ENCODE assay signal across 10 cellular contexts in genomic region chr1:205493241-205494085, GRCh38. TPM values are rescaled to one million over a fixed set of nuclear protein-coding genes. Genes with fewer than 3 reads are reported as not detected.
A peak's percentile ranks its signal among the peaks of the same experiment; 100 is the strongest.
DNase-seq lines count a peak whose midpoint lies in the region; ATAC-seq and TF ChIP-seq lines count a peak whose summit lies in the region.
"Had no signal": no experiment of that assay in that cellular context is flagged by ENCODE, and none has a peak within 500 bp of the region (broad histone marks: within the 10 kb centered on the region; RNA-seq: fewer than 3 reads in every experiment).

No MANE protein-coding gene starts in this region.

- H3K27ac Mint-ChIP-seq in GM23338: no peak overlapping the region
- H3K27ac Mint-ChIP-seq: activated naive CD4-positive, alpha-beta T cell treated with anti-CD3 and anti-CD28 coated beads, Interleukin-2, amount 50 U/mL, for 24 hours had no signal

- H3K9me3 ChIP-seq in left lung (no peaks in the 10 kb centered on the region), sigmoid colon (no peaks in the 10 kb centered on the region)

- TF ChIP-seq EP300 in sigmoid colon (IDR thresholded peaks at IDR 0.05): no peak

- TF ChIP-seq POLR2A in sigmoid colon (IDR thresholded peaks at IDR 0.05): no peak

- H3F3A ChIP-seq in GM23338 (replicated peaks; ENCODE audit: low read depth): no peaks in the 10 kb centered on the region

- intact Hi-C loops in left lung (cut with DNase I): no loop called here
- intact Hi-C loops in sigmoid colon (cut with DNase I): no loop called here

- no peak overlapping the region for H3K27ac ChIP-seq in left lung
- no peak overlapping the region for H3K27ac ChIP-seq in GM23338 (ENCODE audit: low read depth)
- peak overlapping the region in 2 of 4 donors; percentile 6 to 30 for H3K27ac ChIP-seq in sigmoid colon
- H3K27ac ChIP-seq: parathyroid adenoma had no signal

- H4K20me1 ChIP-seq in GM23338 (replicated peaks; ENCODE audit: insufficient read depth): no peaks in the 10 kb centered on the region

- in situ Hi-C loops in ACHN (cut with HindIII; ENCODE audit: low pct_ligation_motif_present, low pct_unique_long_range_greater_than_20kb, low sequenced_read_pairs) (no loop called here), astrocyte of the spinal cord (cut with HindIII; ENCODE audit: low sequenced_read_pairs) (no loop called here)

- H3K4me1 ChIP-seq in left lung: peaks cover 3 to 14% of the 10 kb centered on the region in 2 donors
- peaks cover 22% of the 10 kb centered on the region; the same call in 1 of the 2 replicates for H3K4me1 ChIP-seq in GM23338 (ENCODE audit: insufficient read depth)
- peaks cover 0 to 35% (median 28%) of the 10 kb centered on the region in 4 donors for H3K4me1 ChIP-seq in sigmoid colon

- no peak overlapping the region for H2AFZ ChIP-seq in GM23338
- H2AFZ ChIP-seq: parathyroid adenoma had no signal

- WGBS in sigmoid colon, 2 donors: 53 to 60% methylated on average over 11 of the region's 11 CpGs

- no peak for TF ChIP-seq CTCF in astrocyte of the spinal cord (IDR thresholded peaks at IDR 0.05; ENCODE audit: low read depth, low read length)
- no peak for TF ChIP-seq CTCF in left lung (IDR thresholded peaks at IDR 0.05)
- TF ChIP-seq CTCF in GM23338 (conservative IDR thresholded peaks at IDR 0.05; ENCODE audit: low read depth in 2 of 2): no peak
- TF ChIP-seq CTCF in sigmoid colon (IDR thresholded peaks at IDR 0.05): no peak

- H3K36me3 ChIP-seq in left lung (no peaks in the 10 kb centered on the region), GM23338 (ENCODE audit: insufficient read depth) (no peaks in the 10 kb centered on the region), sigmoid colon (no peaks in the 10 kb centered on the region)

- no peak overlapping the region; the same call in 2 of the 3 replicates for H3K4me3 Mint-ChIP-seq in GM23338
- H3K4me3 Mint-ChIP-seq: activated naive CD4-positive, alpha-beta T cell treated with anti-CD3 and anti-CD28 coated beads, Interleukin-2, amount 50 U/mL, for 24 hours had no signal

- no peaks in the 10 kb centered on the region for H3K9me2 ChIP-seq in GM23338 (ENCODE audit: insufficient read depth)

- peaks cover 33% of the 10 kb centered on the region for H3K27me3 Mint-ChIP-seq in GM23338 (ENCODE audit: insufficient read depth, low read depth, poor library complexity)

- peak; percentile 71 for ATAC-seq in left lung
- ATAC-seq in GM21526 (IDR thresholded peaks at IDR 0.05; ENCODE audit: low FRiP score, unreplicated experiment): no peak
- no peak for ATAC-seq in GM23338

- peaks cover 0 to 46% of the 10 kb centered on the region in 2 donors for H3K27me3 ChIP-seq in left lung
- H3K27me3 ChIP-seq in GM23338 (ENCODE audit: insufficient read depth): no peaks in the 10 kb centered on the region
- H3K27me3 ChIP-seq in sigmoid colon: no peaks in the 10 kb centered on the region

- H3K9me3 Mint-ChIP-seq in GM23338: peaks cover 3% of the 10 kb centered on the region; the same call in 2 of the 3 replicates
- H3K9me3 Mint-ChIP-seq: activated naive CD4-positive, alpha-beta T cell treated with anti-CD3 and anti-CD28 coated beads, Interleukin-2, amount 50 U/mL, for 24 hours had no signal

- H3K79me2 ChIP-seq in GM23338 (replicated peaks; ENCODE audit: insufficient read depth): no peaks in the 10 kb centered on the region
- H3K79me2 ChIP-seq: parathyroid adenoma had no signal

- DNase-seq in ACHN (peak; percentile 81), HPDE6-E6E7 (ENCODE audit: extremely low spot score) (peak; percentile 87), astrocyte of the spinal cord (ENCODE audit: low read depth, low spot score) (peak; percentile 78), left lung (no peak), GM23338 (ENCODE audit: low spot score) (no peak), sigmoid colon (no peak), cerebellar cortex (ENCODE audit: low spot score) (no peak)

- peaks cover 39% of the 10 kb centered on the region for H3K4me1 Mint-ChIP-seq in GM23338
- H3K4me1 Mint-ChIP-seq: activated naive CD4-positive, alpha-beta T cell treated with anti-CD3 and anti-CD28 coated beads, Interleukin-2, amount 50 U/mL, for 24 hours had no signal

- no peak overlapping the region for H3K4me3 ChIP-seq in astrocyte of the spinal cord (ENCODE audit: low read depth, low read length)
- no peak overlapping the region for H3K4me3 ChIP-seq in left lung
- H3K4me3 ChIP-seq in GM23338: no peak overlapping the region
- no peak overlapping the region for H3K4me3 ChIP-seq in sigmoid colon

- H3K36me3 Mint-ChIP-seq in GM23338 (ENCODE audit: low read depth): no peaks in the 10 kb centered on the region
- H3K36me3 Mint-ChIP-seq: activated naive CD4-positive, alpha-beta T cell treated with anti-CD3 and anti-CD28 coated beads, Interleukin-2, amount 50 U/mL, for 24 hours had no signal

- no peak overlapping the region for H3K4me2 ChIP-seq in GM23338

TF ChIP-seq in GM23338, 12 proteins besides CTCF, POLR2A, EP300 and RAD21:
- TF ChIP-seq EZH2phosphoT487 (IDR thresholded peaks at IDR 0.05; ENCODE audit: unreplicated experiment): no peak
- TF ChIP-seq JUNB (IDR thresholded peaks at IDR 0.05; ENCODE audit: unreplicated experiment): no peak
- no peak for TF ChIP-seq CREB1 (CRISPR knock-in tag; IDR thresholded peaks at IDR 0.05; ENCODE audit: low read depth)
- no peak for TF ChIP-seq ZNF462 (CRISPR knock-in tag; IDR thresholded peaks at IDR 0.05)

RNA-seq across cellular contexts. Expression of gene CDK18, which starts 11.0 kb away (rescaled TPM):
- 10 to 100 TPM; 19.7 to 30.1 TPM for total RNA-seq in left lung
- total RNA-seq in GM23338 (2014; rRNA removed; shearing (Covaris generic)): 34.3 and 46.5 TPM in 2 replicates
- polyA plus RNA-seq in GM23338 (2016; fragmentation: Nextera tagmentation; extraction: Ambion mirVana): 17.3 and 21.1 TPM in 2 replicates
- total RNA-seq in sigmoid colon: 10 to 100 TPM in 2 of 4 donors, 1 to 10 TPM in 2; 6.7 to 14.3 (median 11.4) TPM
- 10 to 100 TPM; 10.8 to 26.8 (median 14.3) TPM for polyA plus RNA-seq in sigmoid colon

RNA-seq across cellular contexts. Expression of gene BLACAT1, which starts 37.6 kb away (rescaled TPM):
- 1 to 10 TPM in 1 of 2 donors, under 1 TPM in 1; 0.55 to 2.7 TPM for total RNA-seq in left lung
- total RNA-seq in GM23338 (2014; rRNA removed; shearing (Covaris generic)): 5.6 and 6.2 TPM in 2 replicates
- 1.5 and 1.6 TPM in 2 replicates for polyA plus RNA-seq in GM23338 (2016; fragmentation: Nextera tagmentation; extraction: Ambion mirVana)
- total RNA-seq in sigmoid colon: under 1 TPM in 1 of 4 donors, not detected in 3; 0.36 TPM
- under 1 TPM in 1 of 3 donors, not detected in 2; 0.51 TPM for polyA plus RNA-seq in sigmoid colon

Comparison
In these comparisons a context has a peak if more than half of its experiments do, and no peak if none do; other contexts are left out.
1. DNase-seq: peak in ACHN (single experiment), HPDE6-E6E7 (single experiment) and astrocyte of the spinal cord (single experiment); none in left lung (0 of 2), GM23338 (single experiment), sigmoid colon (single experiment) and cerebellar cortex (single experiment).